ENCODE assay signal across 22 cellular contexts in genomic region chr11:73268671-73269271, GRCh38. TPM values are rescaled to one million over a fixed set of nuclear protein-coding genes. Genes with fewer than 3 reads are reported as not detected.
DNase-seq lines count a peak whose midpoint lies in the region; ATAC-seq and TF ChIP-seq lines count a peak whose summit lies in the region.
"Had no signal": no experiment of that assay in that cellular context is flagged by ENCODE, and none has a peak within 500 bp of the region (broad histone marks: within the 10 kb centered on the region; RNA-seq: fewer than 3 reads in every experiment).

No MANE protein-coding gene starts in this region.

- H3K4me2 ChIP-seq in PC-9 (peak overlapping the region; percentile 85), mammary epithelial cell (ENCODE audit: insufficient read depth, low read depth, low read length) (no peak overlapping the region)

- peak overlapping the region; percentile 85 for H3K27ac ChIP-seq in PC-9
- H3K27ac ChIP-seq in lung (ENCODE audit: low read depth in 1 of 2, low read length in 1 of 2), result no peak overlapping the region
- H3K27ac ChIP-seq in mammary epithelial cell (ENCODE audit: insufficient read depth, low read depth, low read length), result no peak overlapping the region
- H3K27ac ChIP-seq: cardiac muscle cell, tibial nerve had no signal

- H3K9me3 Mint-ChIP-seq in stimulated activated memory B cell treated with anti-CD40 and anti-IgM and Interleukin-4, amounts not matched to agents 10 μg/mL and 1 μg/mL and 100 μg/mL, for 72 hours, result no peaks in the 10 kb centered on the region
- H3K9me3 Mint-ChIP-seq: activated B cell treated with CpG ODN at 0.5 μM for 24 hours; activated naive CD4-positive, alpha-beta T cell treated with anti-CD3 and anti-CD28 coated beads, Interleukin-2, amount 50 U/mL, for 24 hours; activated T-helper 1 cell treated with anti-CD3 and anti-CD28 coated beads, Interleukin-12 subunit alpha, Interleukin-12 subunit beta, Interleukin-2, Interleukin-4 antibody, amounts not matched to agents 30 ng/mL and 10 ng/mL and 1 ng/mL, durations not matched to agents 14 hours and 24 hours and 36 hours had no signal

- no peak for ATAC-seq in lung (ENCODE audit: insufficient read depth, low FRiP score)
- no peak for ATAC-seq in stimulated activated memory B cell treated with anti-CD40 and anti-IgM and Interleukin-4, amounts not matched to agents 10 μg/mL and 1 μg/mL and 100 μg/mL, for 72 hours
- ATAC-seq: activated CD8-positive, alpha-beta T cell treated with anti-CD3 and anti-CD28 coated beads, Interleukin-2, amount 10 ng/mL, durations not matched to agents 7 days and 5 days had no signal

- H3K4me3 ChIP-seq in PC-9 (no peak overlapping the region), lung (no peak overlapping the region), mammary epithelial cell (replicated peaks in 1 of 3; ENCODE audit: insufficient read depth in 1 of 3, low read depth in 2 of 3, low read length in 3 of 3) (no peak overlapping the region)
- H3K4me3 ChIP-seq: cardiac muscle cell, tibial nerve had no signal

- H3K9me3 ChIP-seq in PC-9 (ENCODE audit: insufficient read depth, low read depth), result no peaks in the 10 kb centered on the region
- no peaks in the 10 kb centered on the region for H3K9me3 ChIP-seq in lung (ENCODE audit: control insufficient read depth in 2 of 2, insufficient read depth in 1 of 2, low read length in 1 of 2)
- no peaks in the 10 kb centered on the region for H3K9me3 ChIP-seq in mammary epithelial cell (replicated peaks; ENCODE audit: insufficient read depth, low read length)
- H3K9me3 ChIP-seq: tibial nerve had no signal

- peaks cover 31% of the 10 kb centered on the region for H3K27me3 Mint-ChIP-seq in stimulated activated memory B cell treated with anti-CD40 and anti-IgM and Interleukin-4, amounts not matched to agents 10 μg/mL and 1 μg/mL and 100 μg/mL, for 72 hours

- H3K4me1 ChIP-seq in PC-9 (replicated peaks; ENCODE audit: insufficient read depth) (peaks cover 56% of the 10 kb centered on the region), lung (ENCODE audit: control insufficient read depth in 2 of 2, insufficient read depth in 2 of 2, low read length in 2 of 2) (peaks cover 0 to 17% of the 10 kb centered on the region in 2 donors), mammary epithelial cell (ENCODE audit: insufficient read depth, low read length) (peaks cover 21% of the 10 kb centered on the region)

- H3K4me3 Mint-ChIP-seq in stimulated activated memory B cell treated with anti-CD40 and anti-IgM and Interleukin-4, amounts not matched to agents 10 μg/mL and 1 μg/mL and 100 μg/mL, for 72 hours, result no peak overlapping the region
- H3K4me3 Mint-ChIP-seq: activated B cell treated with CpG ODN at 0.5 μM for 24 hours; activated CD8-positive, alpha-beta T cell treated with anti-CD3 and anti-CD28 coated beads, Interleukin-2, amount 10 ng/mL, durations not matched to agents 7 days and 5 days; activated naive CD4-positive, alpha-beta T cell treated with anti-CD3 and anti-CD28 coated beads, Interleukin-2, amount 50 U/mL, for 24 hours; activated T-helper 1 cell treated with anti-CD3 and anti-CD28 coated beads, Interleukin-12 subunit alpha, Interleukin-12 subunit beta, Interleukin-2, Interleukin-4 antibody, amounts not matched to agents 30 ng/mL and 10 ng/mL and 1 ng/mL, durations not matched to agents 14 hours and 24 hours and 36 hours had no signal

- peaks cover 30% of the 10 kb centered on the region for H3K4me1 Mint-ChIP-seq in stimulated activated memory B cell treated with anti-CD40 and anti-IgM and Interleukin-4, amounts not matched to agents 10 μg/mL and 1 μg/mL and 100 μg/mL, for 72 hours
- H3K4me1 Mint-ChIP-seq: activated naive CD4-positive, alpha-beta T cell treated with anti-CD3 and anti-CD28 coated beads, Interleukin-2, amount 50 U/mL, for 24 hours had no signal

- POLR2A ChIA-PET in PC-9 (lab: Charles Lee; ENCODE audit: unreplicated experiment), result interaction anchor here (0.6 kb wide), 1 partner anchor 39 kb away, joined by 12 read pairs; no protein-coding TSS in a partner anchor

- intact Hi-C loops in PC-9 (cut with micrococcal nuclease; ENCODE audit: unreplicated experiment), result no loop called here
- intact Hi-C loops in mammary epithelial cell (cut with micrococcal nuclease), result no loop called here

- H4K20me1 ChIP-seq in PC-9 (ENCODE audit: insufficient read depth) (no peaks in the 10 kb centered on the region), mammary epithelial cell (ENCODE audit: insufficient read depth, low read length) (no peaks in the 10 kb centered on the region)

- H3K27ac Mint-ChIP-seq in stimulated activated memory B cell treated with anti-CD40 and anti-IgM and Interleukin-4, amounts not matched to agents 10 μg/mL and 1 μg/mL and 100 μg/mL, for 72 hours, result peak overlapping the region; percentile 68
- H3K27ac Mint-ChIP-seq: activated B cell treated with CpG ODN at 0.5 μM for 24 hours; activated CD8-positive, alpha-beta T cell treated with anti-CD3 and anti-CD28 coated beads, Interleukin-2, amount 10 ng/mL, durations not matched to agents 7 days and 5 days; activated naive CD4-positive, alpha-beta T cell treated with anti-CD3 and anti-CD28 coated beads, Interleukin-2, amount 50 U/mL, for 24 hours; activated T-helper 1 cell treated with anti-CD3 and anti-CD28 coated beads, Interleukin-12 subunit alpha, Interleukin-12 subunit beta, Interleukin-2, Interleukin-4 antibody, amounts not matched to agents 30 ng/mL and 10 ng/mL and 1 ng/mL, durations not matched to agents 14 hours and 24 hours and 36 hours had no signal

- CTCF ChIA-PET in PC-9 (lab: Charles Lee), result no interaction called here
- CTCF ChIA-PET in mammary epithelial cell (lab: Charles Lee; ENCODE audit: low non-redundant PET), result no interaction called here

- no peaks in the 10 kb centered on the region for H3K36me3 Mint-ChIP-seq in stimulated activated memory B cell treated with anti-CD40 and anti-IgM and Interleukin-4, amounts not matched to agents 10 μg/mL and 1 μg/mL and 100 μg/mL, for 72 hours
- H3K36me3 Mint-ChIP-seq: activated naive CD4-positive, alpha-beta T cell treated with anti-CD3 and anti-CD28 coated beads, Interleukin-2, amount 50 U/mL, for 24 hours had no signal

- H3K36me3 ChIP-seq in PC-9 (ENCODE audit: low read depth) (no peaks in the 10 kb centered on the region), lung (ENCODE audit: control insufficient read depth in 2 of 2, insufficient read depth in 2 of 2, low read length in 2 of 2) (no peaks in the 10 kb centered on the region), mammary epithelial cell (ENCODE audit: insufficient read depth, low read length) (no peaks in the 10 kb centered on the region)
- H3K36me3 ChIP-seq: cardiac muscle cell, tibial nerve had no signal

- TF ChIP-seq CTCF in PC-9 (conservative IDR thresholded peaks at IDR 0.05) (no peak), lung (IDR thresholded peaks at IDR 0.05; ENCODE audit: control extremely low read depth, extremely low read depth) (no peak), mammary epithelial cell (conservative IDR thresholded peaks at IDR 0.05 in 1 of 2, IDR thresholded peaks at IDR 0.05 in 1 of 2; ENCODE audit: extremely low read depth in 1 of 2, insufficient read depth in 1 of 2, low read depth in 1 of 2, low read length in 2 of 2) (no peak)

- no peak overlapping the region for H3K9ac ChIP-seq in mammary epithelial cell (ENCODE audit: insufficient read depth, low read length)

- H2AFZ ChIP-seq in PC-9 (no peak overlapping the region), mammary epithelial cell (ENCODE audit: low read depth, low read length) (no peak overlapping the region)

- BruUV-seq in PC-9 (replicated peaks; lab: Mats Ljungman, UMichigan) (no TSS peak), mammary epithelial cell (replicated peaks; lab: Mats Ljungman, UMichigan) (no TSS peak)

- 86 to 93% methylated on average over 8 of the region's 8 CpGs for WGBS in lung, 2 donors
- WGBS in mammary epithelial cell (ENCODE audit: low coverage, missing lambda C conversion rate), result 86% methylated on average over 8 of the region's 8 CpGs

- dilution Hi-C loops in mammary epithelial cell (cut with HindIII; ENCODE audit: low sequenced_read_pairs), result no loop called here

- peaks cover 48% of the 10 kb centered on the region for H3F3A ChIP-seq in PC-9 (ENCODE audit: insufficient read depth, low read depth)

- in situ Hi-C loops in mammary epithelial cell (cut with MboI; ENCODE audit: low sequenced_read_pairs in 2 of 2), result no loop called here

- peaks cover 16% of the 10 kb centered on the region for H3K79me2 ChIP-seq in PC-9 (ENCODE audit: low read depth)
- no peaks in the 10 kb centered on the region for H3K79me2 ChIP-seq in mammary epithelial cell (ENCODE audit: insufficient read depth, low read length)

- DNase-seq in activated CD8-positive, alpha-beta memory T cell treated with anti-CD3 and anti-CD28 coated beads, Interleukin-2, amount 50 U/mL, for 48 hours, result peak; percentile 40
- DNase-seq in activated CD8-positive, alpha-beta memory T cell treated with anti-CD3 and anti-CD28 coated beads, Interleukin-2, amount 50 U/mL, for 4 hours, result no peak
- DNase-seq in PC-9, result no peak
- DNase-seq in lung (ENCODE audit: low spot score), result peak; percentile 21
- DNase-seq in stimulated activated CD4-positive, alpha-beta T cell treated with anti-CD3 and anti-CD28 coated beads, Interleukin-4, amount 100 ng/mL, for 4 hours, result no peak
- DNase-seq in mammary epithelial cell, result no peak
- no peak for DNase-seq in GM19238 (ENCODE audit: insufficient read length, low spot score)
- DNase-seq: activated B cell treated with CpG ODN at 0.5 μM for 24 hours; activated CD8-positive, alpha-beta T cell treated with anti-CD3 and anti-CD28 coated beads, Interleukin-2, amount 10 ng/mL, durations not matched to agents 7 days and 5 days; AML-193; anterior cingulate cortex; cortex of kidney; NCI-H82; OCI-M1; SHP77; T-helper 9 cell had no signal

- H3K27me3 ChIP-seq in PC-9 (ENCODE audit: insufficient read depth, low read depth) (no peaks in the 10 kb centered on the region), lung (ENCODE audit: control insufficient read depth, insufficient read depth) (no peaks in the 10 kb centered on the region), mammary epithelial cell (ENCODE audit: insufficient read depth, low read length) (no peaks in the 10 kb centered on the region)

- H3K9me2 ChIP-seq in PC-9 (ENCODE audit: insufficient read depth), result no peaks in the 10 kb centered on the region

RNA-seq across cellular contexts. Expression of gene P2RY6, which starts 3.4 kb away (rescaled TPM):
- total RNA-seq in PC-9 (2021) (29.7 and 34.7 TPM in 2 replicates), lung (1 to 10 TPM; 3.1 to 4.2 TPM), mammary epithelial cell (under 1 TPM; under 0.01 to 0.28 TPM)
- polyA plus RNA-seq in lung (10 to 100 TPM in 1 of 2 donors, 1 to 10 TPM in 1; 3.0 to 13.0 TPM), mammary epithelial cell (0.46 TPM)
- not detected for polyA minus RNA-seq in mammary epithelial cell
- total RNA-seq: activated CD8-positive, alpha-beta T cell treated with anti-CD3 and anti-CD28 coated beads, Interleukin-2, amount 10 ng/mL, durations not matched to agents 7 days and 5 days; activated T-helper 1 cell treated with anti-CD3 and anti-CD28 coated beads, Interleukin-12 subunit alpha, Interleukin-12 subunit beta, Interleukin-2, Interleukin-4 antibody, amounts not matched to agents 30 ng/mL and 10 ng/mL and 1 ng/mL, durations not matched to agents 14 hours and 24 hours and 36 hours; G401 had no signal
- polyA plus RNA-seq: cardiac muscle cell had no signal

RNA-seq across cellular contexts. Expression of gene ARHGEF17, which starts 39.3 kb away (rescaled TPM):
- total RNA-seq in PC-9 (2021), result 56.9 and 62.1 TPM in 2 replicates
- 10 to 100 TPM; 67.6 to 74.6 TPM for total RNA-seq in lung
- 10 to 100 TPM; 27.9 to 39.4 TPM for polyA plus RNA-seq in lung
- total RNA-seq in mammary epithelial cell, result 10 to 100 TPM; 19.5 to 25.4 TPM
- 12.1 TPM for polyA plus RNA-seq in mammary epithelial cell
- 17.2 TPM for polyA minus RNA-seq in mammary epithelial cell

RNA-seq across cellular contexts. Expression of gene P2RY2, which starts 50.7 kb away (rescaled TPM):
- total RNA-seq in PC-9 (2021) (19.8 and 22.5 TPM in 2 replicates), lung (10 to 100 TPM in 1 of 2 donors, 1 to 10 TPM in 1; 3.8 to 13.0 TPM), mammary epithelial cell (10 to 100 TPM in 1 of 2 donors, 1 to 10 TPM in 1; 7.8 to 21.6 TPM)
- polyA plus RNA-seq in lung (1 to 10 TPM; 3.1 to 9.1 TPM), mammary epithelial cell (27.6 TPM)
- 31.5 TPM for polyA minus RNA-seq in mammary epithelial cell
- total RNA-seq: activated CD8-positive, alpha-beta T cell treated with anti-CD3 and anti-CD28 coated beads, Interleukin-2, amount 10 ng/mL, durations not matched to agents 7 days and 5 days; activated T-helper 1 cell treated with anti-CD3 and anti-CD28 coated beads, Interleukin-12 subunit alpha, Interleukin-12 subunit beta, Interleukin-2, Interleukin-4 antibody, amounts not matched to agents 30 ng/mL and 10 ng/mL and 1 ng/mL, durations not matched to agents 14 hours and 24 hours and 36 hours; G401 had no signal

Comparison
In these comparisons a context has a peak if more than half of its experiments do, and no peak if none do; other contexts are left out.
1. DNase-seq: peak in activated CD8-positive, alpha-beta memory T cell treated with anti-CD3 and anti-CD28 coated beads, Interleukin-2, amount 50 U/mL, for 48 hours (single experiment) and lung (single experiment); none in activated CD8-positive, alpha-beta memory T cell treated with anti-CD3 and anti-CD28 coated beads, Interleukin-2, amount 50 U/mL, for 4 hours (single experiment), PC-9 (0 of 2), stimulated activated CD4-positive, alpha-beta T cell treated with anti-CD3 and anti-CD28 coated beads, Interleukin-4, amount 100 ng/mL, for 4 hours (0 of 2), mammary epithelial cell (single experiment) and GM19238 (single experiment).